Comparison of ENCODE assay signal across 23 cellular contexts in genomic region chr3:172404237-172404962, GRCh38. TPM values are rescaled to one million over a fixed set of nuclear protein-coding genes. Genes with fewer than 3 reads are reported as not detected.
"Had no signal": no experiment of that assay in that cellular context is flagged by ENCODE, and none has a peak within 500 bp of the region (broad histone marks: within the 10 kb centered on the region; RNA-seq: fewer than 3 reads in every experiment).

No MANE protein-coding gene starts in this region.

- DNase-seq: KBM-7, MV-4-11, NCI-H1048, NCI-H1105, NCI-H1436 treated with DMSO at 0.1 percent for 48 hours, NCI-H1694, NCI-H187 treated with DMSO at 0.1 percent for 48 hours, NCI-H2029 treated with DMSO at 0.1 percent for 48 hours, NCI-H226, NCI-H446, NCI-H510A, NCI-H524 treated with DMSO at 0.1 percent for 48 hours, NCI-H82, Right ventricle myocardium superior, RPMI8226, SIG-M5 had no signal

- H3K4me1 Mint-ChIP-seq: IgD-negative memory B cell had no signal

- H3K27ac Mint-ChIP-seq: IgD-negative memory B cell had no signal

- H3K36me3 ChIP-seq: SJSA1 had no signal

- FAIRE-seq: RCC 7860 had no signal

- H3K27me3 Mint-ChIP-seq: IgD-negative memory B cell had no signal

- H3K9me3 ChIP-seq: SJSA1 had no signal

- H3K27me3 ChIP-seq: SJSA1 had no signal

- H3K27ac ChIP-seq: SJSA1, SK-N-MC had no signal

- H3K4me3 ChIP-seq: SJSA1, SK-N-MC had no signal

- H3K4me1 ChIP-seq: SJSA1 had no signal

- H3K4me3 Mint-ChIP-seq: IgD-negative memory B cell had no signal

RNA-seq across cellular contexts. Expression of gene GHSR, which starts 43.9 kb away (rescaled TPM):
- total RNA-seq: HT1080, LHCN-M2, MCF 10A, Right ventricle myocardium superior, SJSA1 had no signal
- polyA plus RNA-seq: IgD-negative memory B cell had no signal
